Comparison of ENCODE assay signal across 2 cellular contexts in the genomic region with DNA sequence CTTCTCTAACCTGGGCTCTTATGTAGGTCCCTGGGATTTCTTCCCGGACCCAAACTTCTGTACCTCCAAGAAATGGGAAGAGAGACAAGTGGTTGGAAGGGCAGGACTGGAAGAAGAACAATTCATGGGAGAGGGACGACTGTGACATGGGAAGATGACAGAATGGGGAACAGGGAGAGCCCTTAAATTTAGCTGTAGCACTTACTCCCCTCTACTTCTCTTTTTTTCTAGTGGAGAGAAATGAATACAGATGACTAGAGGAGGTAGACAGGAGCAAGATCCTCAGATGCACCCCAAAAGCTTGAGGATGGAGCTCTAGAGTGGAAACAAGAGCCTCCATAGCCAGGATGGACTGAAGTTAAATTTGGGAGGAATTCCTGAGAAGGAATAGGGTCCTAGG.
TF ChIP-seq lines count a peak whose summit lies in the region.

No MANE protein-coding gene starts in this region.

TF ChIP-seq in liver, 16 proteins besides CTCF, POLR2A, EP300 and RAD21:
- TF ChIP-seq JUND (IDR thresholded peaks at IDR 0.05) (no peak), TAF1 (conservative IDR thresholded peaks at IDR 0.05) (no peak), NR2F2 (IDR thresholded peaks at IDR 0.05) (no peak), SP1 (IDR thresholded peaks at IDR 0.05) (no peak)
- TF ChIP-seq, protein P1, sequence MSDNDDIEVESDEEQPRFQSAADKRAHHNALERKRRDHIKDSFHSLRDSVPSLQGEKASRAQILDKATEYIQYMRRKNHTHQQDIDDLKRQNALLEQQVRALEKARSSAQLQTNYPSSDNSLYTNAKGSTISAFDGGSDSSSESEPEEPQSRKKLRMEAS (IDR thresholded peaks at IDR 0.05), result no peak
TF ChIP-seq in liver: peak in this region for 0.

TF ChIP-seq in HepG2, 621 proteins besides CTCF, POLR2A, EP300 and RAD21:
- TF ChIP-seq ZNF263 (CRISPR knock-in tag; IDR thresholded peaks at IDR 0.05) (no peak), RCOR2 (CRISPR knock-in tag; IDR thresholded peaks at IDR 0.05) (no peak), ZNF883 (CRISPR knock-in tag; IDR thresholded peaks at IDR 0.05; ENCODE audit: not compliant biosample characterization) (no peak), GATAD1 (CRISPR knock-in tag; IDR thresholded peaks at IDR 0.05) (no peak)
- TF ChIP-seq, protein P2, sequence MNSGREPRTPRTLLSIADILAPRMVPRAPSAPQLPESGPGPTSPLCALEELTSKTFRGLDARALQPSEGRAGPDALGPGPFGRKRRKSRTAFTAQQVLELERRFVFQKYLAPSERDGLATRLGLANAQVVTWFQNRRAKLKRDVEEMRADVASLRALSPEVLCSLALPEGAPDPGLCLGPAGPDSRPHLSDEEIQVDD (CRISPR knock-in tag; IDR thresholded peaks at IDR 0.05; ENCODE audit: borderline replicate concordance), result no peak
